8 cellular contexts compared by ENCODE assay signal in genomic region chr7:128343554-128344430, GRCh38. TPM values are rescaled to one million over a fixed set of nuclear protein-coding genes. Genes with fewer than 3 reads are reported as not detected.
DNase-seq lines count a peak whose midpoint lies in the region; ATAC-seq and TF ChIP-seq lines count a peak whose summit lies in the region.

RBM28 (minus strand) TSS chr7:128343908; CDS start chr7:128343793, 115 bp downstream.

- POLR2A ChIA-PET in RWPE1 (lab: Yijun Ruan, JAX; ENCODE audit: low non-redundant PET): no interaction called here

- in situ Hi-C loops in GM23248 (cut with MboI): no loop called here

- H3K4me1 ChIP-seq in GM23248 (ENCODE audit: insufficient read depth) (peaks cover 20% of the 10 kb centered on the region), Karpas-422 (ENCODE audit: low read length) (peaks cover 24% of the 10 kb centered on the region)

- H3K9ac ChIP-seq in GM23248 (peak within 1 kb of the TSS; percentile 94), Karpas-422 (ENCODE audit: low read length) (peak within 1 kb of the TSS; percentile 79)

- peaks cover 25% of the 10 kb centered on the region for H3K4me1 Mint-ChIP-seq in activated T-helper 17 cell treated with anti-CD3 and anti-CD28 coated beads, Interleukin-2, amount 50 U/mL, for 72 hours
- H3K4me1 Mint-ChIP-seq in natural killer cell: peaks cover 14 to 26% of the 10 kb centered on the region in 2 donors

- DNase-seq in EH (ENCODE audit: low read depth) (peak; percentile 93), GM23248 (peak; percentile 96), Karpas-422 (peak; percentile 97), RWPE1 (ENCODE audit: low spot score) (peak; percentile 93), fibroblast of mammary gland (ENCODE audit: low read depth) (peak; percentile 89), natural killer cell (peak; percentile 80)
- peak; percentile 70 to 93 (median 80) for DNase-seq in stimulated activated naive CD4-positive, alpha-beta T cell (lab: John Stamatoyannopoulos, UW)

- peaks cover 43% of the 10 kb centered on the region for H3K79me2 ChIP-seq in GM23248 (ENCODE audit: insufficient read depth)
- H3K79me2 ChIP-seq in Karpas-422 (ENCODE audit: low read length): peaks cover 48% of the 10 kb centered on the region

- peaks cover 12% of the 10 kb centered on the region; the same call in 1 of the 2 replicates for H3K27me3 ChIP-seq in GM23248 (replicated peaks; ENCODE audit: insufficient read depth)
- H3K27me3 ChIP-seq in Karpas-422 (ENCODE audit: low read length): no peaks in the 10 kb centered on the region

- H3K4me3 Mint-ChIP-seq in activated T-helper 17 cell treated with anti-CD3 and anti-CD28 coated beads, Interleukin-2, amount 50 U/mL, for 72 hours: peak within 1 kb of the TSS; percentile 96
- H3K4me3 Mint-ChIP-seq in natural killer cell: peak within 1 kb of the TSS; percentile 92

- H3K9me3 ChIP-seq in GM23248 (ENCODE audit: low read depth): no peaks in the 10 kb centered on the region
- H3K9me3 ChIP-seq in Karpas-422 (ENCODE audit: low read length): no peaks in the 10 kb centered on the region

- no peaks in the 10 kb centered on the region for H3K9me2 ChIP-seq in GM23248 (ENCODE audit: insufficient read depth)
- H3K9me2 ChIP-seq in Karpas-422 (replicated peaks; ENCODE audit: insufficient read depth, low read length): no peaks in the 10 kb centered on the region

- H4K20me1 ChIP-seq in GM23248 (ENCODE audit: insufficient read depth): no peaks in the 10 kb centered on the region
- H4K20me1 ChIP-seq in Karpas-422 (ENCODE audit: insufficient read depth, low read depth, low read length): peaks cover 12% of the 10 kb centered on the region; the same call in 1 of the 2 replicates

- WGBS in GM23248 (ENCODE audit: low coverage in 1 of 2, low lambda C conversion rate in 2 of 2, missing lambda C conversion rate in 2 of 2), 2 experiments: 11 to 13% methylated on average over 46 to 49 of the region's 49 CpGs

- peak within 1 kb of the TSS; percentile 100 for H3K4me2 ChIP-seq in GM23248 (ENCODE audit: unreplicated experiment)
- peak within 1 kb of the TSS; percentile 87 for H3K4me2 ChIP-seq in Karpas-422 (ENCODE audit: low read depth, low read length, poor library complexity, severe bottlenecking)

- H2AFZ ChIP-seq in GM23248 (peak within 1 kb of the TSS; percentile 98), Karpas-422 (ENCODE audit: low read length) (peak within 1 kb of the TSS; percentile 98; the same call in 1 of the 2 replicates)

- H3K27me3 Mint-ChIP-seq in activated T-helper 17 cell treated with anti-CD3 and anti-CD28 coated beads, Interleukin-2, amount 50 U/mL, for 72 hours: no peaks in the 10 kb centered on the region
- peaks cover 8 to 11% of the 10 kb centered on the region in 2 donors for H3K27me3 Mint-ChIP-seq in natural killer cell (ENCODE audit: low read depth in 2 of 2)

- H3K27ac ChIP-seq in GM23248 (peak within 1 kb of the TSS; percentile 81), Karpas-422 (ENCODE audit: low read length) (peak within 1 kb of the TSS; percentile 66), RWPE1 (peak within 1 kb of the TSS; percentile 85)

- H3K36me3 Mint-ChIP-seq in activated T-helper 17 cell treated with anti-CD3 and anti-CD28 coated beads, Interleukin-2, amount 50 U/mL, for 72 hours (ENCODE audit: low read depth): peaks cover 14% of the 10 kb centered on the region
- H3K36me3 Mint-ChIP-seq in natural killer cell: no peaks in the 10 kb centered on the region

- H3K27ac Mint-ChIP-seq in activated T-helper 17 cell treated with anti-CD3 and anti-CD28 coated beads, Interleukin-2, amount 50 U/mL, for 72 hours: peak within 1 kb of the TSS; percentile 90
- H3K27ac Mint-ChIP-seq in natural killer cell: peak within 1 kb of the TSS; percentile 86 to 88

- intact Hi-C loops in natural killer cell (cut with micrococcal nuclease): no loop called here

- peak within 1 kb of the TSS; percentile 93 for H3K4me3 ChIP-seq in GM23248
- H3K4me3 ChIP-seq in Karpas-422 (ENCODE audit: low read length): peak within 1 kb of the TSS; percentile 89
- H3K4me3 ChIP-seq in fibroblast of mammary gland (ENCODE audit: control insufficient read depth, low read depth, low read length): peak within 1 kb of the TSS; percentile 81

- no peaks in the 10 kb centered on the region for H3K9me3 Mint-ChIP-seq in activated T-helper 17 cell treated with anti-CD3 and anti-CD28 coated beads, Interleukin-2, amount 50 U/mL, for 72 hours
- no peaks in the 10 kb centered on the region for H3K9me3 Mint-ChIP-seq in natural killer cell

- peak; percentile 95 for ATAC-seq in activated T-helper 17 cell treated with anti-CD3 and anti-CD28 coated beads, Interleukin-2, amount 50 U/mL, for 72 hours (replicated peaks)
- peak; percentile 96 to 98 (median 97) for ATAC-seq in natural killer cell

- H3K36me3 ChIP-seq in GM23248 (ENCODE audit: low read depth) (peaks cover 4% of the 10 kb centered on the region), Karpas-422 (ENCODE audit: insufficient read depth, low read length) (peaks cover 18% of the 10 kb centered on the region)

- CTCF ChIA-PET in RWPE1 (lab: Yijun Ruan, JAX): interaction anchor here (0.6 to 1.7 kb wide), 3 partner anchors 14 to 112 kb away, joined by 3 to 17 read pairs (median 3); partner anchors contain the start of gene HILPDA

- H3F3A ChIP-seq in GM23248 (ENCODE audit: insufficient read depth): no peaks in the 10 kb centered on the region

- TF ChIP-seq CTCF in RWPE1 (conservative IDR thresholded peaks at IDR 0.05; ENCODE audit: low read depth) (no peak), fibroblast of mammary gland (conservative IDR thresholded peaks at IDR 0.05; ENCODE audit: control insufficient read depth, insufficient read depth, low read depth, low read length) (no peak), natural killer cell (IDR thresholded peaks at IDR 0.05) (no peak)

RNA-seq across cellular contexts. Expression of gene RBM28, which starts in this region (rescaled TPM):
- 11.3 and 18.9 TPM in 2 replicates for total RNA-seq in GM23248 (2014; rRNA removed; shearing (Covaris generic))
- 25.7 and 29.1 TPM in 2 replicates for polyA plus RNA-seq in GM23248 (2016; fragmentation: Nextera tagmentation; extraction: Ambion mirVana)
- 28.8 and 37.2 TPM in 2 replicates for total RNA-seq in Karpas-422 (2014; rRNA removed; shearing (Covaris generic); ENCODE audit: low replicate concordance)
- 10 to 100 TPM; 30.4 to 46.6 TPM for total RNA-seq in activated T-helper 17 cell treated with anti-CD3 and anti-CD28 coated beads, Interleukin-2, amount 50 U/mL, for 72 hours
- 10 to 100 TPM; 32.5 to 48.7 (median 48.5) TPM for total RNA-seq in natural killer cell

Comparison
In these comparisons a context has a peak if more than half of its experiments do, and no peak if none do; other contexts are left out.
1. Peak in every context shown above with its lines: DNase-seq, ATAC-seq, H3K4me3 ChIP-seq and H3K27ac ChIP-seq.